Comparison of ENCODE assay signal across 15 cellular contexts in genomic region chr1:185440877-185441276, GRCh38.
A peak's percentile ranks its signal among the peaks of the same experiment; 100 is the strongest.
DNase-seq lines count a peak whose midpoint lies in the region; ATAC-seq, FAIRE-seq and TF ChIP-seq lines count a peak whose summit lies in the region.
"Had no signal": no experiment of that assay in that cellular context is flagged by ENCODE, and none has a peak within 500 bp of the region (broad histone marks: within the 10 kb centered on the region; RNA-seq: fewer than 3 reads in every experiment).

No MANE protein-coding gene starts in this region.

- no peak for TF ChIP-seq EP300 in K562 (IDR thresholded peaks at IDR 0.05; ENCODE audit: low read length)

- H3K4me1 ChIP-seq in K562 (replicated peaks in 1 of 2; ENCODE audit: control insufficient read depth in 2 of 2, insufficient read depth in 2 of 2, low read length in 2 of 2) = no peaks in the 10 kb centered on the region; a peak in 1 of 5 replicates

- no peak for TF ChIP-seq RAD21 in K562 (CRISPR knock-in tag; conservative IDR thresholded peaks at IDR 0.05 in 1 of 2, IDR thresholded peaks at IDR 0.05 in 1 of 2)

- ATAC-seq in K562 (no peak), HG02852 (IDR thresholded peaks at IDR 0.05; ENCODE audit: unreplicated experiment) (no peak)
- ATAC-seq: right cardiac atrium had no signal

- no peak overlapping the region for H3K4me3 Mint-ChIP-seq in glutamatergic neuron (ENCODE audit: unreplicated experiment)
- H3K4me3 Mint-ChIP-seq: brain, CD14-positive monocyte had no signal

- H3K79me2 ChIP-seq in K562 (ENCODE audit: control insufficient read depth, insufficient read depth, low read length) = no peaks in the 10 kb centered on the region

- in situ Hi-C loops in K562 (cut with MboI) = no loop called here

- CTCF ChIA-PET in K562 (lab: Yijun Ruan, JAX; ENCODE audit: low intra/inter-chr PET ratio) = no interaction called here

- H3K9me3 Mint-ChIP-seq in glutamatergic neuron (ENCODE audit: unreplicated experiment) = no peaks in the 10 kb centered on the region

- TF ChIP-seq CTCF in K562 (IDR thresholded peaks at IDR 0.05 in 2 of 3, conservative IDR thresholded peaks at IDR 0.05 in 1 of 3; ENCODE audit: insufficient read depth in 2 of 3, low read depth in 1 of 3, low read length in 3 of 3) = no peak
- TF ChIP-seq CTCF in glutamatergic neuron (IDR thresholded peaks at IDR 0.05; ENCODE audit: partially characterized antibody, unreplicated experiment) = no peak

- H3K4me2 ChIP-seq in K562 (ENCODE audit: insufficient read depth, low read length) = no peak overlapping the region

- no peak overlapping the region for H2AFZ ChIP-seq in K562 (ENCODE audit: low read depth, low read length)

- no TSS peak for BruUV-seq in K562 (replicated peaks; lab: Mats Ljungman, UMichigan)

- no peak for FAIRE-seq in K562 (lab: Jason Lieb, UNC)

- no peaks in the 10 kb centered on the region for H3K27me3 Mint-ChIP-seq in glutamatergic neuron (ENCODE audit: unreplicated experiment)
- H3K27me3 Mint-ChIP-seq: brain had no signal

- peaks cover 2 to 3% of the 10 kb centered on the region in 2 experiments; a peak in 1 of 5 replicates for H3K27me3 ChIP-seq in K562 (ENCODE audit: control insufficient read depth in 2 of 2, insufficient read depth in 2 of 2, low read length in 2 of 2)

- H3K9me1 ChIP-seq in K562 (ENCODE audit: control insufficient read depth, insufficient read depth, low read length) = no peaks in the 10 kb centered on the region

- TF ChIP-seq POLR2A in K562 (conservative IDR thresholded peaks at IDR 0.05) = no peak

- H3K27ac Mint-ChIP-seq in glutamatergic neuron (ENCODE audit: unreplicated experiment) = no peak overlapping the region

- H3K9me3 ChIP-seq in K562 (replicated peaks; ENCODE audit: control insufficient read depth, insufficient read depth, low read depth, low read length) = no peaks in the 10 kb centered on the region

- H3K36me3 Mint-ChIP-seq in glutamatergic neuron (ENCODE audit: unreplicated experiment) = no peaks in the 10 kb centered on the region
- H3K36me3 Mint-ChIP-seq: brain, CD14-positive monocyte had no signal

- H3K4me3 ChIP-seq in K562 = no peak overlapping the region

- H3K4me1 Mint-ChIP-seq in glutamatergic neuron (ENCODE audit: low read depth, unreplicated experiment) = no peaks in the 10 kb centered on the region
- H3K4me1 Mint-ChIP-seq: CD14-positive monocyte had no signal

- H3K27ac ChIP-seq in K562 (ENCODE audit: extremely low read depth, low read depth, low read length) = no peak overlapping the region

- H3K9ac ChIP-seq in K562 (ENCODE audit: insufficient read depth in 1 of 2, low read depth in 2 of 2, low read length in 2 of 2) = no peak overlapping the region

- peak; percentile 37 for DNase-seq in AG08395 (ENCODE audit: low spot score)
- peak; percentile 54 for DNase-seq in GM04503 (ENCODE audit: low read depth)
- DNase-seq in K562 (ENCODE audit: extremely low read depth in 1 of 4, low spot score in 3 of 4) = no peak
- DNase-seq in kidney tubule cell (ENCODE audit: low spot score) = peak; percentile 96
- DNase-seq in GOT3 (lab: John Stamatoyannopoulos, UW) = no peak
- DNase-seq in glutamatergic neuron = no peak
- DNase-seq in posterior cingulate gyrus = no peak
- DNase-seq: activated CD8-positive, alpha-beta memory T cell treated with anti-CD3 and anti-CD28 coated beads, Interleukin-2, amount 50 U/mL, for 4 hours; NCI-H524; right cardiac atrium; RPMI8226; stimulated activated naive CD8-positive, alpha-beta T cell treated with anti-CD3 and anti-CD28 coated beads, Interleukin-15, Interleukin-2, amounts not matched to agents 100 U/mL and 50 U/mL, for 24 hours had no signal

- POLR2A ChIA-PET in K562 (lab: Yijun Ruan, JAX) = interaction anchor here (1.3 kb wide), 1 partner anchor 14 kb away, joined by 4 read pairs; no protein-coding TSS in a partner anchor

- no peaks in the 10 kb centered on the region for H3K36me3 ChIP-seq in K562 (ENCODE audit: control insufficient read depth, insufficient read depth, low read length)

- no peaks in the 10 kb centered on the region for H4K20me1 ChIP-seq in K562 (replicated peaks; ENCODE audit: control insufficient read depth, insufficient read depth, low read length)

- intact Hi-C loops in K562 (cut with micrococcal nuclease) (no loop called here), posterior cingulate gyrus (cut with DNase I) (no loop called here)

TF ChIP-seq in K562, 482 proteins besides CTCF, POLR2A, EP300 and RAD21:
- TF ChIP-seq TFE3 (CRISPR knock-in tag; IDR thresholded peaks at IDR 0.05) = peak; percentile 89
- TF ChIP-seq SFPQ (IDR thresholded peaks at IDR 0.05; ENCODE audit: low read depth, low read length) = no peak
TF ChIP-seq in K562: peak in this region for 1.

Comparison
In these comparisons a context has a peak if more than half of its experiments do, and no peak if none do; other contexts are left out.
1. DNase-seq: peak in AG08395 (single experiment), GM04503 (single experiment) and kidney tubule cell (single experiment); none in K562 (0 of 4), GOT3 (single experiment), glutamatergic neuron (single experiment) and posterior cingulate gyrus (0 of 10).